In the genomic region with DNA sequence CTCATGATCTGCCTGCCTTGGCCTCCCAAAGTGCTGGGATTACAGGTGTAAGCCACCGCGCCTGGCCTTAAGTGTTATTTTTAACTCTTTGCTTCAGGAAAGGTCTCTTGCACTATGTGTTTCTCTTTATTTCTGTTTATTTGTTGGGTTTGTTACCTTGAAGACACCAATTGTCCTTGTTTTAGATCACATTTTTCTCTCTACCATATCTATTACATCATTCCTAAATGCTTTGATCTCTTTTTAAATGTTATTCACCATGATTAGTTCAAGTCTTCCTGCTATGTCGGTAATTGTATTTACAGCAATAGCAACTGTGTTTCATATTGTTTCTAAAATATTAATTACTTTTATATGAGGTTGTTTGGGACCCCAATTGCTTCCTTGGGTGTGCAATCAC, we compare ENCODE assay signal across 8 cellular contexts.
"Had no signal": no experiment of that assay in that cellular context is flagged by ENCODE, and none has a peak within 500 bp of the region (broad histone marks: within the 10 kb centered on the region; RNA-seq: fewer than 3 reads in every experiment).

No MANE protein-coding gene starts in this region.

- DNase-seq: GDM1, GF-D8 had no signal

- H3K4me3 ChIP-seq: GM12878 had no signal

- ATAC-seq: GM12878 had no signal

- FAIRE-seq: G401.6, GM12878, GM12891, GM12892, GM18507, GM19239 had no signal
